24 cellular contexts compared by ENCODE assay signal in the genomic region with DNA sequence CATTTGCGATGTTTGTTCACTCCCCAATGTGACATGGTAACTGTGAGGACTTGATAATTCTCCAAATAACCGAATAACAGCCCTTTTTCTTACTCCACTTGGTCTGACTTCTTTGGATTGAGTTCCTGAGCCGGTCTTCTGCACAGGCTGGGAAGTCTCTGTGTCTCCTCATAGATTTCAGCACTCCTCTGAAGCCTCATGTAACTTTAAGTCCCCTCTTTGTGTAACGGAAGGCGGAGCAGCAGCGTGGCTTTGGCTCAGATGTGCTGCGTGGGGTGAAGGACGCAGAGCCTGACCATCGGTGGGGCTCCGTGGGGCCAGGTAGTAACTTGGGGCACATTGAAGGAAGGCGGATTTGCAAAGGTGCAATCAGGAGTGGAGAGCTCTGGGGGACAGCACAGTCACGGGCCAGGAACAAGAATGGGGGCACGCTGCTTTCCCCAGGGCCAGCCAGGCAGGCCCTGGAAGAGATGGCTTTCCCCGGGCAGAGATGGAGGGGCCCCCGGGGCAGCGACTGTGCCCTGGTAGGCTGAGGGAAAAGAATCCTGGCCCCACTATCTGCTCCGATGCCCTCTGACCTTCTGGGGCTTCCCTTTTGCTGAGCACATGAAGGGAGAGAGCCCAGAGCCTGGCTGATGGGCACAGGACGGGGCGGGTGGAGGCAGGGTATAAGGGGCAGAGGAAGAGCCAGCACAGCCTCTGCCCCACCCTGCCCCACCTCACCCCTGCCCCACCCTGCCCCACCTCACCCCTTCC. TPM values are rescaled to one million over a fixed set of nuclear protein-coding genes. Genes with fewer than 3 reads are reported as not detected.
A peak's percentile ranks its signal among the peaks of the same experiment; 100 is the strongest.
DNase-seq lines count a peak whose midpoint lies in the region; ATAC-seq and TF ChIP-seq lines count a peak whose summit lies in the region.
"Had no signal": no experiment of that assay in that cellular context is flagged by ENCODE, and none has a peak within 500 bp of the region (broad histone marks: within the 10 kb centered on the region; RNA-seq: fewer than 3 reads in every experiment).

No MANE protein-coding gene starts in this region.

- TF ChIP-seq CTCF in progenitor cell of endocrine pancreas (IDR thresholded peaks at IDR 0.05; ENCODE audit: unreplicated experiment) (no peak), Caco-2 (IDR thresholded peaks at IDR 0.05; ENCODE audit: insufficient read depth in 1 of 2, low read depth in 1 of 2, low read length in 1 of 2, severe bottlenecking in 1 of 2, unreplicated experiment in 1 of 2) (no peak)

- CTCF ChIA-PET in Caco-2 (lab: Charles Lee) = no interaction called here

- peaks cover 4% of the 10 kb centered on the region for H3K4me1 ChIP-seq in right cardiac atrium (ENCODE audit: control insufficient read depth, insufficient read depth, low read length)
- H3K4me1 ChIP-seq in Caco-2 = no peaks in the 10 kb centered on the region
- H3K4me1 ChIP-seq: Peyer's patch had no signal

- H3K27ac ChIP-seq in right cardiac atrium (ENCODE audit: low read length) = peak overlapping the region; percentile 50
- H3K27ac ChIP-seq: Peyer's patch had no signal

- ATAC-seq in stimulated activated naive CD8-positive, alpha-beta T cell treated with anti-CD3 and anti-CD28 coated beads, Interleukin-15, amount 100 ng/mL, for 72 hours = peak; percentile 60
- ATAC-seq in stimulated activated naive CD8-positive, alpha-beta T cell treated with anti-CD3 and anti-CD28 coated beads, Interleukin-15, Interleukin-2, amounts not matched to agents 100 U/mL and 50 U/mL, for 24 hours = no peak
- ATAC-seq in right cardiac atrium (peak; percentile 46 to 56), GM18861 (IDR thresholded peaks at IDR 0.05; ENCODE audit: unreplicated experiment) (no peak)
- ATAC-seq: GM12878, HCT116, K562 had no signal

- H3K27me3 Mint-ChIP-seq in stimulated activated naive CD8-positive, alpha-beta T cell treated with anti-CD3 and anti-CD28 coated beads, Interleukin-15, amount 100 ng/mL, for 72 hours = no peaks in the 10 kb centered on the region
- H3K27me3 Mint-ChIP-seq in progenitor cell of endocrine pancreas (peaks cover 10% of the 10 kb centered on the region), Caco-2 (ENCODE audit: insufficient read depth, unreplicated experiment) (peaks cover 6% of the 10 kb centered on the region)
- H3K27me3 Mint-ChIP-seq: CD4-positive, CD25-positive, alpha-beta regulatory T cell had no signal

- no peak overlapping the region for H3K4me3 Mint-ChIP-seq in stimulated activated naive CD8-positive, alpha-beta T cell treated with anti-CD3 and anti-CD28 coated beads, Interleukin-15, amount 100 ng/mL, for 72 hours
- H3K4me3 Mint-ChIP-seq in progenitor cell of endocrine pancreas (ENCODE audit: low read depth) (no peak overlapping the region), Caco-2 (ENCODE audit: unreplicated experiment) (no peak overlapping the region)
- H3K4me3 Mint-ChIP-seq: CD4-positive, CD25-positive, alpha-beta regulatory T cell had no signal

- H3K27me3 ChIP-seq in right cardiac atrium (ENCODE audit: control insufficient read depth, insufficient read depth) = no peaks in the 10 kb centered on the region
- H3K27me3 ChIP-seq in Caco-2 (replicated peaks; ENCODE audit: control insufficient read depth, insufficient read depth, low read length) = no peaks in the 10 kb centered on the region
- H3K27me3 ChIP-seq: BE2C, Peyer's patch had no signal

- intact Hi-C loops in right cardiac atrium (cut with DNase I) (no loop called here), Caco-2 (cut with micrococcal nuclease; ENCODE audit: unreplicated experiment) (no loop called here)

- no peaks in the 10 kb centered on the region for H3K36me3 ChIP-seq in Caco-2 (ENCODE audit: control insufficient read depth, insufficient read depth, low read length)
- H3K36me3 ChIP-seq: BE2C, Peyer's patch had no signal

- POLR2A ChIA-PET in Caco-2 (lab: Charles Lee) = no interaction called here

- BruUV-seq in Caco-2 (replicated peaks; lab: Mats Ljungman, UMichigan) = no TSS peak

- DNase-seq in stimulated activated naive CD8-positive, alpha-beta T cell treated with anti-CD3 and anti-CD28 coated beads, Interleukin-15, amount 100 ng/mL, for 72 hours = no peak
- DNase-seq in stimulated activated naive CD8-positive, alpha-beta T cell treated with anti-CD3 and anti-CD28 coated beads, Interleukin-15, Interleukin-2, amounts not matched to agents 100 U/mL and 50 U/mL, for 24 hours = no peak
- DNase-seq in right cardiac atrium (peak in 2 of 3 donors; percentile 51 to 75), progenitor cell of endocrine pancreas (ENCODE audit: low spot score, unreplicated experiment) (no peak), SIG-M5 treated with dmso at 0.1 percent for 504 hours (lab: John Stamatoyannopoulos, UW; ENCODE audit: unreplicated experiment) (no peak), hippocampal formation (lab: John Stamatoyannopoulos, UW) (no peak), Caco-2 (no peak)
- DNase-seq: BE2C; Calu3; CD4-positive, CD25-positive, alpha-beta regulatory T cell; GOT3; NCI-H1092 treated with DMSO at 0.1 percent for 48 hours; NCI-H146; NCI-H2029 treated with DMSO at 0.1 percent for 48 hours; NCI-H2171 treated with DMSO at 0.1 percent for 48 hours; NCI-H446; NCI-H748 treated with DMSO at 0.1 percent for 48 hours; NK-92 treated with Interleukin-12 subunit alpha and Interleukin-12 subunit beta, amount 100 ng/mL, for 24 hours; Peyer's patch; SHP77 had no signal

- peaks cover 1% of the 10 kb centered on the region for H3K36me3 Mint-ChIP-seq in progenitor cell of endocrine pancreas (ENCODE audit: insufficient read depth)
- H3K36me3 Mint-ChIP-seq in Caco-2 (ENCODE audit: insufficient read depth, unreplicated experiment) = no peaks in the 10 kb centered on the region
- H3K36me3 Mint-ChIP-seq: CD4-positive, CD25-positive, alpha-beta regulatory T cell had no signal

- H3K4me3 ChIP-seq in right cardiac atrium (ENCODE audit: low read length) = no peak overlapping the region
- no peak overlapping the region for H3K4me3 ChIP-seq in Caco-2 (ENCODE audit: low read depth, low read length)
- H3K4me3 ChIP-seq: GM12878, K562, Peyer's patch had no signal

- 66% methylated on average over 19 of the region's 19 CpGs for WGBS in right cardiac atrium

- H3K9me3 ChIP-seq in right cardiac atrium (ENCODE audit: control insufficient read depth, low read length) (no peaks in the 10 kb centered on the region), Caco-2 (no peaks in the 10 kb centered on the region)
- H3K9me3 ChIP-seq: BE2C, Peyer's patch had no signal

- no peaks in the 10 kb centered on the region for H3K9me3 Mint-ChIP-seq in stimulated activated naive CD8-positive, alpha-beta T cell treated with anti-CD3 and anti-CD28 coated beads, Interleukin-15, amount 100 ng/mL, for 72 hours
- no peaks in the 10 kb centered on the region for H3K9me3 Mint-ChIP-seq in progenitor cell of endocrine pancreas (ENCODE audit: low read depth)
- H3K9me3 Mint-ChIP-seq in Caco-2 (ENCODE audit: unreplicated experiment) = no peaks in the 10 kb centered on the region

- no peak overlapping the region for H3K27ac Mint-ChIP-seq in stimulated activated naive CD8-positive, alpha-beta T cell treated with anti-CD3 and anti-CD28 coated beads, Interleukin-15, amount 100 ng/mL, for 72 hours
- H3K27ac Mint-ChIP-seq in progenitor cell of endocrine pancreas = peak overlapping the region; percentile 29
- no peak overlapping the region for H3K27ac Mint-ChIP-seq in Caco-2 (ENCODE audit: unreplicated experiment)
- H3K27ac Mint-ChIP-seq: CD4-positive, CD25-positive, alpha-beta regulatory T cell had no signal

- no peaks in the 10 kb centered on the region for H3K4me1 Mint-ChIP-seq in stimulated activated naive CD8-positive, alpha-beta T cell treated with anti-CD3 and anti-CD28 coated beads, Interleukin-15, amount 100 ng/mL, for 72 hours
- peaks cover 22% of the 10 kb centered on the region for H3K4me1 Mint-ChIP-seq in progenitor cell of endocrine pancreas (ENCODE audit: low read depth)
- H3K4me1 Mint-ChIP-seq in Caco-2 (ENCODE audit: low read depth, unreplicated experiment) = no peaks in the 10 kb centered on the region
- H3K4me1 Mint-ChIP-seq: CD4-positive, CD25-positive, alpha-beta regulatory T cell had no signal

RNA-seq across cellular contexts. Expression of gene ADGRD1, which starts 56.8 kb away (rescaled TPM):
- 100 to 1,000 TPM; 188 to 386 (median 239) TPM for total RNA-seq in right cardiac atrium
- 50.0 TPM for polyA plus RNA-seq in right cardiac atrium
- total RNA-seq in progenitor cell of endocrine pancreas = 4.0 and 6.6 TPM in 2 replicates
- 3.6 and 3.7 TPM in 2 replicates for total RNA-seq in Caco-2 (2022)
- total RNA-seq: Calu3; CD4-positive, CD25-positive, alpha-beta regulatory T cell had no signal

Comparison
In these comparisons a context has a peak if more than half of its experiments do, and no peak if none do; other contexts are left out.
1. ATAC-seq: peak in stimulated activated naive CD8-positive, alpha-beta T cell treated with anti-CD3 and anti-CD28 coated beads, Interleukin-15, amount 100 ng/mL, for 72 hours (single experiment) and right cardiac atrium (2 of 2); none in stimulated activated naive CD8-positive, alpha-beta T cell treated with anti-CD3 and anti-CD28 coated beads, Interleukin-15, Interleukin-2, amounts not matched to agents 100 U/mL and 50 U/mL, for 24 hours (single experiment) and GM18861 (single experiment).
2. DNase-seq: peak in right cardiac atrium (2 of 3); none in stimulated activated naive CD8-positive, alpha-beta T cell treated with anti-CD3 and anti-CD28 coated beads, Interleukin-15, amount 100 ng/mL, for 72 hours (0 of 2), stimulated activated naive CD8-positive, alpha-beta T cell treated with anti-CD3 and anti-CD28 coated beads, Interleukin-15, Interleukin-2, amounts not matched to agents 100 U/mL and 50 U/mL, for 24 hours (single experiment), progenitor cell of endocrine pancreas (single experiment), SIG-M5 treated with dmso at 0.1 percent for 504 hours (single experiment), hippocampal formation (0 of 2) and Caco-2 (0 of 2).
3. RNA of gene ADGRD1, which starts 56.8 kb away (total RNA-seq): 188 to 386 TPM in right cardiac atrium; 4.0 to 6.6 TPM in progenitor cell of endocrine pancreas and 3.6 to 3.7 TPM in Caco-2; every median in the first group is over 10 times any median in the second.